1 cellular context compared by ENCODE assay signal in the genomic region with DNA sequence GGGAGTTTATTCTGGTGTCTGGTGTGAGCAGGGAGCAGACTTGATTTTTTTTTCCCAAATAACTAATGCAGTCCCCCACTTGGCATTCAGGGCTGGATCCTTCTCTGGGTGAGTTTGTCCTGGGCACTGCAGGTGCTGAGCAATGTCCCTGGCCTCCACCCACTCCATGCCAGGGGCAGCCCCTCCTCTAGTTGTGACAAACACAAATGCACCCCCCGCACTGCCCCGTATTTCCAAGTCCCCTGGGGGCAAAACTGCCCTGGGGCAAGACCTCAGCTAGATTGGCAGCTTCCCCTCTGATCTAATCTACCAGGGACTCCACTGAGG.
TF ChIP-seq lines count a peak whose summit lies in the region.

No MANE protein-coding gene starts in this region.

TF ChIP-seq in HepG2, 621 proteins besides CTCF, POLR2A, EP300 and RAD21:
- TF ChIP-seq, protein P1, sequence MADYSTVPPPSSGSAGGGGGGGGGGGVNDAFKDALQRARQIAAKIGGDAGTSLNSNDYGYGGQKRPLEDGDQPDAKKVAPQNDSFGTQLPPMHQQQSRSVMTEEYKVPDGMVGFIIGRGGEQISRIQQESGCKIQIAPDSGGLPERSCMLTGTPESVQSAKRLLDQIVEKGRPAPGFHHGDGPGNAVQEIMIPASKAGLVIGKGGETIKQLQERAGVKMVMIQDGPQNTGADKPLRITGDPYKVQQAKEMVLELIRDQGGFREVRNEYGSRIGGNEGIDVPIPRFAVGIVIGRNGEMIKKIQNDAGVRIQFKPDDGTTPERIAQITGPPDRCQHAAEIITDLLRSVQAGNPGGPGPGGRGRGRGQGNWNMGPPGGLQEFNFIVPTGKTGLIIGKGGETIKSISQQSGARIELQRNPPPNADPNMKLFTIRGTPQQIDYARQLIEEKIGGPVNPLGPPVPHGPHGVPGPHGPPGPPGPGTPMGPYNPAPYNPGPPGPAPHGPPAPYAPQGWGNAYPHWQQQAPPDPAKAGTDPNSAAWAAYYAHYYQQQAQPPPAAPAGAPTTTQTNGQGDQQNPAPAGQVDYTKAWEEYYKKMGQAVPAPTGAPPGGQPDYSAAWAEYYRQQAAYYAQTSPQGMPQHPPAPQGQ (CRISPR knock-in tag; IDR thresholded peaks at IDR 0.05; ENCODE audit: borderline replicate concordance): no peak
- TF ChIP-seq ONECUT2 (CRISPR knock-in tag; IDR thresholded peaks at IDR 0.05) (no peak), MTF1 (CRISPR knock-in tag; IDR thresholded peaks at IDR 0.05) (no peak), ZNF563 (CRISPR knock-in tag; IDR thresholded peaks at IDR 0.05) (no peak), NFE2L2 (IDR thresholded peaks at IDR 0.05; ENCODE audit: low read length) (no peak), SOX5 (CRISPR knock-in tag; IDR thresholded peaks at IDR 0.05; ENCODE audit: borderline replicate concordance) (no peak), SETDB1 (CRISPR knock-in tag; IDR thresholded peaks at IDR 0.05; ENCODE audit: borderline replicate concordance) (no peak), ZNF329 (CRISPR knock-in tag; IDR thresholded peaks at IDR 0.05; ENCODE audit: low read depth) (no peak), MAZ (IDR thresholded peaks at IDR 0.05; ENCODE audit: borderline replicate concordance, low read depth, low read length) (no peak), MAZ (CRISPR knock-in tag; IDR thresholded peaks at IDR 0.05; ENCODE audit: low read depth) (no peak), POLR2AphosphoS2 (IDR thresholded peaks at IDR 0.05; ENCODE audit: low read depth, low read length) (no peak), MXD4 (CRISPR knock-in tag; IDR thresholded peaks at IDR 0.05) (no peak)
- TF ChIP-seq, protein P2, sequence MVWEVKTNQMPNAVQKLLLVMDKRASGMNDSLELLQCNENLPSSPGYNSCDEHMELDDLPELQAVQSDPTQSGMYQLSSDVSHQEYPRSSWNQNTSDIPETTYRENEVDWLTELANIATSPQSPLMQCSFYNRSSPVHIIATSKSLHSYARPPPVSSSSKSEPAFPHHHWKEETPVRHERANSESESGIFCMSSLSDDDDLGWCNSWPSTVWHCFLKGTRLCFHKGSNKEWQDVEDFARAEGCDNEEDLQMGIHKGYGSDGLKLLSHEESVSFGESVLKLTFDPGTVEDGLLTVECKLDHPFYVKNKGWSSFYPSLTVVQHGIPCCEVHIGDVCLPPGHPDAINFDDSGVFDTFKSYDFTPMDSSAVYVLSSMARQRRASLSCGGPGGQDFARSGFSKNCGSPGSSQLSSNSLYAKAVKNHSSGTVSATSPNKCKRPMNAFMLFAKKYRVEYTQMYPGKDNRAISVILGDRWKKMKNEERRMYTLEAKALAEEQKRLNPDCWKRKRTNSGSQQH (CRISPR knock-in tag; IDR thresholded peaks at IDR 0.05; ENCODE audit: low read depth): no peak
- TF ChIP-seq, protein P3, sequence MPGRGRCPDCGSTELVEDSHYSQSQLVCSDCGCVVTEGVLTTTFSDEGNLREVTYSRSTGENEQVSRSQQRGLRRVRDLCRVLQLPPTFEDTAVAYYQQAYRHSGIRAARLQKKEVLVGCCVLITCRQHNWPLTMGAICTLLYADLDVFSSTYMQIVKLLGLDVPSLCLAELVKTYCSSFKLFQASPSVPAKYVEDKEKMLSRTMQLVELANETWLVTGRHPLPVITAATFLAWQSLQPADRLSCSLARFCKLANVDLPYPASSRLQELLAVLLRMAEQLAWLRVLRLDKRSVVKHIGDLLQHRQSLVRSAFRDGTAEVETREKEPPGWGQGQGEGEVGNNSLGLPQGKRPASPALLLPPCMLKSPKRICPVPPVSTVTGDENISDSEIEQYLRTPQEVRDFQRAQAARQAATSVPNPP (CRISPR knock-in tag; IDR thresholded peaks at IDR 0.05): no peak
- TF ChIP-seq, protein P4, sequence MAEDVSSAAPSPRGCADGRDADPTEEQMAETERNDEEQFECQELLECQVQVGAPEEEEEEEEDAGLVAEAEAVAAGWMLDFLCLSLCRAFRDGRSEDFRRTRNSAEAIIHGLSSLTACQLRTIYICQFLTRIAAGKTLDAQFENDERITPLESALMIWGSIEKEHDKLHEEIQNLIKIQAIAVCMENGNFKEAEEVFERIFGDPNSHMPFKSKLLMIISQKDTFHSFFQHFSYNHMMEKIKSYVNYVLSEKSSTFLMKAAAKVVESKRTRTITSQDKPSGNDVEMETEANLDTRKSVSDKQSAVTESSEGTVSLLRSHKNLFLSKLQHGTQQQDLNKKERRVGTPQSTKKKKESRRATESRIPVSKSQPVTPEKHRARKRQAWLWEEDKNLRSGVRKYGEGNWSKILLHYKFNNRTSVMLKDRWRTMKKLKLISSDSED (CRISPR knock-in tag; IDR thresholded peaks at IDR 0.05): no peak
